11 cellular contexts compared by ENCODE assay signal in genomic region chr1:192705510-192705909, GRCh38.
"Had no signal": no experiment of that assay in that cellular context is flagged by ENCODE, and none has a peak within 500 bp of the region (broad histone marks: within the 10 kb centered on the region; RNA-seq: fewer than 3 reads in every experiment).

No MANE protein-coding gene starts in this region.

- FAIRE-seq: H1, H54 had no signal

- H3K27ac ChIP-seq: GM23248 had no signal

- H3K4me3 ChIP-seq: GM23248, GM23338, HAP-1 had no signal

- H3K36me3 ChIP-seq: HAP-1 had no signal

- H3K9me3 ChIP-seq: HAP-1 had no signal

- ATAC-seq: GM23338, HCT116 had no signal

- DNase-seq: GM23248, GOT3, H7, H9, HCEC 1CT, HFFc6 had no signal

- H2AFZ ChIP-seq: GM23248, GM23338 had no signal

- H3K9ac ChIP-seq: GM23248 had no signal

- H3K4me2 ChIP-seq: GM23338 had no signal
